18 cellular contexts compared by ENCODE assay signal in genomic region chr1:226443033-226443432, GRCh38. TPM values are rescaled to one million over a fixed set of nuclear protein-coding genes. Genes with fewer than 3 reads are reported as not detected.
A peak's percentile ranks its signal among the peaks of the same experiment; 100 is the strongest.
DNase-seq lines count a peak whose midpoint lies in the region; ATAC-seq, FAIRE-seq and TF ChIP-seq lines count a peak whose summit lies in the region.
"Had no signal": no experiment of that assay in that cellular context is flagged by ENCODE, and none has a peak within 500 bp of the region (broad histone marks: within the 10 kb centered on the region; RNA-seq: fewer than 3 reads in every experiment).

No MANE protein-coding gene starts in this region.

- 73% methylated on average over 6 of the region's 6 CpGs for WGBS in suprapubic skin

- FAIRE-seq in astrocyte (lab: Jason Lieb, UNC) = no peak

- ATAC-seq in HG02571 (IDR thresholded peaks at IDR 0.05; ENCODE audit: unreplicated experiment) (no peak), GM19328 (IDR thresholded peaks at IDR 0.05; ENCODE audit: unreplicated experiment) (no peak)
- ATAC-seq: Panc1, T-cell had no signal

- H3K27ac Mint-ChIP-seq in astrocyte (ENCODE audit: unreplicated experiment) = no peak overlapping the region

- DNase-seq in ELF-1 (ENCODE audit: low read depth, low spot score) (peak; percentile 35), Karpas-422 (no peak), astrocyte (ENCODE audit: low read depth) (no peak), mesenteric fat pad (ENCODE audit: low spot score) (peak; percentile 18), suprapubic skin (ENCODE audit: low spot score in 2 of 2) (no peak)
- DNase-seq: ACHN, AML-193, COR-L47, NCI-H1048, NCI-H146, NCI-H2081, NCI-H510A, SHP77, SK-N-SH, T-cell had no signal

- no peak for TF ChIP-seq CTCF in astrocyte (IDR thresholded peaks at IDR 0.05; ENCODE audit: insufficient read depth, low read depth, low read length)
- TF ChIP-seq CTCF in suprapubic skin (IDR thresholded peaks at IDR 0.05) = no peak

- TF ChIP-seq POLR2A in suprapubic skin (IDR thresholded peaks at IDR 0.05) = no peak

- H3K27me3 ChIP-seq in Karpas-422 (ENCODE audit: low read length) = no peaks in the 10 kb centered on the region
- H3K27me3 ChIP-seq in astrocyte (ENCODE audit: insufficient read depth, low read length) = no peaks in the 10 kb centered on the region
- peaks cover 5% of the 10 kb centered on the region for H3K27me3 ChIP-seq in suprapubic skin

- H3K4me1 ChIP-seq in Karpas-422 (ENCODE audit: low read length) = peaks cover 47% of the 10 kb centered on the region
- H3K4me1 ChIP-seq in astrocyte (ENCODE audit: insufficient read depth, low read length) = peaks cover 4% of the 10 kb centered on the region
- no peaks in the 10 kb centered on the region for H3K4me1 ChIP-seq in suprapubic skin

- H3K4me3 ChIP-seq in Karpas-422 (ENCODE audit: low read length) (no peak overlapping the region), astrocyte (ENCODE audit: insufficient read depth, low read depth, low read length) (no peak overlapping the region), suprapubic skin (no peak overlapping the region)

- H3K9ac ChIP-seq in Karpas-422 (ENCODE audit: low read length) = no peak overlapping the region
- H3K9ac ChIP-seq in astrocyte (ENCODE audit: low read length) = no peak overlapping the region
- H3K9ac ChIP-seq: SK-N-SH had no signal

- H3K79me2 ChIP-seq in Karpas-422 (ENCODE audit: low read length) (no peaks in the 10 kb centered on the region), astrocyte (ENCODE audit: insufficient read depth, low read length) (no peaks in the 10 kb centered on the region)

- H3K36me3 Mint-ChIP-seq in astrocyte (ENCODE audit: low read depth, unreplicated experiment) = no peaks in the 10 kb centered on the region
- H3K36me3 Mint-ChIP-seq: T-cell had no signal

- no peak overlapping the region for H3K4me2 ChIP-seq in Karpas-422 (ENCODE audit: low read depth, low read length, poor library complexity, severe bottlenecking)
- H3K4me2 ChIP-seq in astrocyte (ENCODE audit: low read length) = peak overlapping the region; percentile 44
- H3K4me2 ChIP-seq: SK-N-SH had no signal

- H3K27ac ChIP-seq in Karpas-422 (ENCODE audit: low read length) = peak overlapping the region; percentile 98; the same call in 1 of the 2 replicates
- H3K27ac ChIP-seq in astrocyte (ENCODE audit: low read depth, low read length) = no peak overlapping the region
- no peak overlapping the region for H3K27ac ChIP-seq in suprapubic skin

- H2AFZ ChIP-seq in Karpas-422 (ENCODE audit: low read length) (no peak overlapping the region), astrocyte (ENCODE audit: low read depth, low read length) (no peak overlapping the region)

- no peaks in the 10 kb centered on the region for H3K9me2 ChIP-seq in Karpas-422 (replicated peaks; ENCODE audit: insufficient read depth, low read length)
- H3K9me2 ChIP-seq: SK-N-SH had no signal

- no peaks in the 10 kb centered on the region for H4K20me1 ChIP-seq in Karpas-422 (ENCODE audit: insufficient read depth, low read depth, low read length)
- H4K20me1 ChIP-seq in astrocyte (ENCODE audit: insufficient read depth, low read length) = no peaks in the 10 kb centered on the region

- TF ChIP-seq EP300 in suprapubic skin (IDR thresholded peaks at IDR 0.05) = no peak

- peaks cover 14% of the 10 kb centered on the region for H3K27me3 Mint-ChIP-seq in astrocyte (ENCODE audit: low read depth, unreplicated experiment)
- H3K27me3 Mint-ChIP-seq: T-cell had no signal

- H3K9me3 Mint-ChIP-seq in astrocyte (ENCODE audit: unreplicated experiment) = no peaks in the 10 kb centered on the region
- H3K9me3 Mint-ChIP-seq: T-cell had no signal

- no peaks in the 10 kb centered on the region for H3K4me1 Mint-ChIP-seq in astrocyte (ENCODE audit: low read depth, unreplicated experiment)

- H3K9me3 ChIP-seq in Karpas-422 (ENCODE audit: low read length) (no peaks in the 10 kb centered on the region), astrocyte (ENCODE audit: insufficient read depth, low read depth, low read length) (no peaks in the 10 kb centered on the region), suprapubic skin (no peaks in the 10 kb centered on the region)
- H3K9me3 ChIP-seq: SK-N-SH had no signal

- no peak overlapping the region for H3K4me3 Mint-ChIP-seq in astrocyte (ENCODE audit: unreplicated experiment)

- peaks cover under 1% of the 10 kb centered on the region; the same call in 1 of the 2 replicates for H3K36me3 ChIP-seq in Karpas-422 (ENCODE audit: insufficient read depth, low read length)
- H3K36me3 ChIP-seq in astrocyte (ENCODE audit: insufficient read depth, low read length) = no peaks in the 10 kb centered on the region
- no peaks in the 10 kb centered on the region for H3K36me3 ChIP-seq in suprapubic skin

RNA-seq across cellular contexts. Expression of gene PARP1, which starts 35.1 kb away (rescaled TPM):
- 298 and 586 TPM in 2 replicates for total RNA-seq in Karpas-422 (2014; rRNA removed; shearing (Covaris generic); ENCODE audit: low replicate concordance)
- total RNA-seq in astrocyte (49.8 and 57.8 TPM in 2 replicates), mesenteric fat pad (52.9 TPM), suprapubic skin (10 to 100 TPM; 55.7 to 70.0 (median 60.6) TPM)

Comparison
In these comparisons a context has a peak if more than half of its experiments do, and no peak if none do; other contexts are left out.
1. DNase-seq: peak in ELF-1 (single experiment) and mesenteric fat pad (single experiment); none in Karpas-422 (single experiment), astrocyte (single experiment) and suprapubic skin (0 of 2).